9 cellular contexts compared by ENCODE assay signal in the genomic region with DNA sequence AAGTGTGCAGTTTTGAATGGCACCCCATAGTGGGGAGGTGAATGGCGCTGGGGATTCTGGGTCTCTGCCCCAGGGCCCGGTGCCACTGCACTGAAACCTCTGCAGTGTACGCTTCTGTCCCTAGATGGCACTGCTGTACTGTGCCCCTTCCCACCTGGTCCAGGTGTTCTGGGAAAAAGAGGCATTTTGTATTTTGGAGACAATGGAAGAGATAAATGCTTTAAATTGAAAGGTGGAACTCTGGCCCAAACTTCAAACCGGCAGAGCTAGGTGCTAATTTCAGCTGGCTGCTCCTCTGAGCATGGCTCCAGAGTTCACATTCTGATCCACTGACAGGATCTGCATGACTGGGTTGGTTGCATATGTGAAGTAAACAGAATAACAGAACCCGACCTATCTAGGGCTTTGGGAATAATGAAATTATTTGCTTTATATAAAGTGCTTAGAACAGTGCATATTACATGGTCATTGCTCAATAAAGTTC. TPM values are rescaled to one million over a fixed set of nuclear protein-coding genes. Genes with fewer than 3 reads are reported as not detected.
DNase-seq lines count a peak whose midpoint lies in the region; ATAC-seq and TF ChIP-seq lines count a peak whose summit lies in the region.
"Had no signal": no experiment of that assay in that cellular context is flagged by ENCODE, and none has a peak within 500 bp of the region (broad histone marks: within the 10 kb centered on the region; RNA-seq: fewer than 3 reads in every experiment).

No MANE protein-coding gene starts in this region.

- WGBS in gastroesophageal sphincter (ENCODE audit: low coverage in 1 of 2), 2 donors: 16 to 42% methylated on average over 3 of the region's 5 CpGs
- WGBS in testis, 2 donors: 53 to 74% methylated on average over 5 of the region's 5 CpGs

- H3K27ac ChIP-seq in gastroesophageal sphincter (no peak overlapping the region), testis (no peak overlapping the region)
- H3K27ac ChIP-seq: BLaER1 treated with 17β-estradiol and CSF1 and Interleukin-3, amounts not matched to agents 10 nM and 100 nM had no signal

- H3K4me1 ChIP-seq in gastroesophageal sphincter: no peaks in the 10 kb centered on the region
- H3K4me1 ChIP-seq in testis: no peaks in the 10 kb centered on the region

- intact Hi-C loops in testis (cut with DNase I; ENCODE audit: low total_unique reads): no loop called here

- DNase-seq in NCI-H2227 (lab: John Stamatoyannopoulos, UW; ENCODE audit: unreplicated experiment) (peak; percentile 11), NCI-H2227 treated with DMSO at 0.1 percent for 48 hours (lab: John Stamatoyannopoulos, UW) (no peak), NCI-H1417 (lab: John Stamatoyannopoulos, UW) (peak; percentile 68 to 89 (median 71)), testis (no peak), immature natural killer cell (no peak)
- DNase-seq in activated CD4-positive, alpha-beta T cell treated with anti-CD3 and anti-CD28 coated beads, Interleukin-2, amount 50 U/mL, for 48 hours: peak; percentile 44 to 52
- no peak for DNase-seq in central memory CD4-positive, alpha-beta T cell

- no peak for TF ChIP-seq POLR2A in gastroesophageal sphincter (IDR thresholded peaks at IDR 0.05)
- TF ChIP-seq POLR2A in testis (IDR thresholded peaks at IDR 0.05): no peak

- H3K27me3 ChIP-seq in gastroesophageal sphincter: peaks cover 4% of the 10 kb centered on the region
- no peaks in the 10 kb centered on the region for H3K27me3 ChIP-seq in testis
- H3K27me3 ChIP-seq: BLaER1 treated with 17β-estradiol and CSF1 and Interleukin-3, amounts not matched to agents 10 nM and 100 nM had no signal

- ATAC-seq in gastroesophageal sphincter: no peak

- H3K4me1 Mint-ChIP-seq in immature natural killer cell: no peaks in the 10 kb centered on the region

- no peak overlapping the region for H3K4me3 Mint-ChIP-seq in immature natural killer cell

- TF ChIP-seq EP300 in gastroesophageal sphincter (IDR thresholded peaks at IDR 0.05): no peak

- H3K27ac Mint-ChIP-seq in immature natural killer cell: no peak overlapping the region

- no peaks in the 10 kb centered on the region for H3K36me3 Mint-ChIP-seq in immature natural killer cell

- peaks cover 2 to 9% (median 8%) of the 10 kb centered on the region in 3 donors for H3K27me3 Mint-ChIP-seq in immature natural killer cell (ENCODE audit: low read depth in 3 of 3)

- no peaks in the 10 kb centered on the region for H3K36me3 ChIP-seq in gastroesophageal sphincter
- no peaks in the 10 kb centered on the region for H3K36me3 ChIP-seq in testis (ENCODE audit: low read depth, missing control alignments)
- H3K36me3 ChIP-seq: BLaER1 treated with 17β-estradiol and CSF1 and Interleukin-3, amounts not matched to agents 10 nM and 100 nM had no signal

- TF ChIP-seq CTCF in gastroesophageal sphincter (IDR thresholded peaks at IDR 0.05): peak in 3 of 4 experiments; percentile 16 to 63 (median 32)
- peak in 2 of 3 experiments; percentile 3 to 37 for TF ChIP-seq CTCF in testis (IDR thresholded peaks at IDR 0.05)

- no peaks in the 10 kb centered on the region for H3K9me3 Mint-ChIP-seq in immature natural killer cell

- no peaks in the 10 kb centered on the region for H3K9me3 ChIP-seq in gastroesophageal sphincter
- no peaks in the 10 kb centered on the region for H3K9me3 ChIP-seq in testis
- H3K9me3 ChIP-seq: BLaER1 treated with 17β-estradiol and CSF1 and Interleukin-3, amounts not matched to agents 10 nM and 100 nM had no signal

- H3K4me3 ChIP-seq in gastroesophageal sphincter (no peak overlapping the region), testis (no peak overlapping the region)
- H3K4me3 ChIP-seq: BLaER1 treated with 17β-estradiol and CSF1 and Interleukin-3, amounts not matched to agents 10 nM and 100 nM had no signal

RNA-seq across cellular contexts. Expression of a gene that starts 52.2 kb away (rescaled TPM):
- total RNA-seq in gastroesophageal sphincter (under 1 TPM in 3 of 4 donors, not detected in 1; 0.16 to 0.54 (median 0.31) TPM), testis (under 1 TPM; 0.50 to 0.94 TPM)
- polyA plus RNA-seq in testis (ENCODE audit: insufficient read depth, low read depth, low replicate concordance) (1.0 TPM), immature natural killer cell (not detected)

Comparison
In these comparisons a context has a peak if more than half of its experiments do, and no peak if none do; other contexts are left out.
1. DNase-seq: peak in NCI-H2227 (single experiment), NCI-H1417 (3 of 3) and activated CD4-positive, alpha-beta T cell treated with anti-CD3 and anti-CD28 coated beads, Interleukin-2, amount 50 U/mL, for 48 hours (2 of 2); none in NCI-H2227 treated with DMSO at 0.1 percent for 48 hours (single experiment), testis (single experiment), immature natural killer cell (0 of 3) and central memory CD4-positive, alpha-beta T cell (single experiment).